In genomic region chr11:45180158-45180887, GRCh38 we compare ENCODE assay signal across 8 cellular contexts. TPM values are rescaled to one million over a fixed set of nuclear protein-coding genes. Genes with fewer than 3 reads are reported as not detected.
DNase-seq lines count a peak whose midpoint lies in the region; ATAC-seq and TF ChIP-seq lines count a peak whose summit lies in the region.

No MANE protein-coding gene starts in this region.

- H3K9ac ChIP-seq in mucosa of stomach (ENCODE audit: low read length): peak overlapping the region; percentile 68

- peaks cover 0 to 5% (median 1%) of the 10 kb centered on the region in 3 donors for H3K36me3 Mint-ChIP-seq in CD8-positive, alpha-beta memory T cell

- peak; percentile 29 for TF ChIP-seq CTCF in HFF-Myc (IDR thresholded peaks at IDR 0.05; ENCODE audit: low read depth, low read length, missing control alignments)

- H3K9me3 ChIP-seq in CD8-positive, alpha-beta memory T cell (ENCODE audit: low read length): no peaks in the 10 kb centered on the region
- H3K9me3 ChIP-seq in mucosa of stomach (ENCODE audit: control insufficient read depth, low read length): no peaks in the 10 kb centered on the region

- peak overlapping the region in 5 of 8 donors; percentile 20 to 95 (median 68) for H3K27ac Mint-ChIP-seq in CD8-positive, alpha-beta memory T cell

- POLR2A ChIA-PET in CD8-positive, alpha-beta memory T cell (lab: Charles Lee): no interaction called here

- CTCF ChIA-PET in CD8-positive, alpha-beta memory T cell (lab: Charles Lee): interaction anchor here (2.4 kb wide), 1 partner anchor 53 kb away, joined by 5 read pairs; no protein-coding TSS in a partner anchor

- DNase-seq in CD8-positive, alpha-beta memory T cell: peak in 1 of 5 donors; percentile 7
- no peak for DNase-seq in HFF-Myc (ENCODE audit: extremely low read depth, low read depth)
- peak; percentile 82 for DNase-seq in SW480 (ENCODE audit: low spot score)
- peak; percentile 77 for DNase-seq in erythroblast (lab: John Stamatoyannopoulos, UW)
- DNase-seq in cerebellar cortex (ENCODE audit: low spot score): no peak
- DNase-seq in NAMALWA (ENCODE audit: low spot score): no peak

- H3K4me3 ChIP-seq in CD8-positive, alpha-beta memory T cell (ENCODE audit: low read length): no peak overlapping the region
- H3K4me3 ChIP-seq in HFF-Myc (replicated peaks; ENCODE audit: low read depth, low read length): peak overlapping the region; percentile 36
- H3K4me3 ChIP-seq in mucosa of stomach (ENCODE audit: low read length): no peak overlapping the region

- no peak for TF ChIP-seq POLR2A in erythroblast (IDR thresholded peaks at IDR 0.05; ENCODE audit: low read length)

- peaks cover 6 to 8% of the 10 kb centered on the region in 2 donors for H3K27me3 Mint-ChIP-seq in CD8-positive, alpha-beta memory T cell

- ATAC-seq in HG02840 (IDR thresholded peaks at IDR 0.05; ENCODE audit: low FRiP score, unreplicated experiment): no peak

- peaks cover 14% of the 10 kb centered on the region for H3K36me3 ChIP-seq in CD8-positive, alpha-beta memory T cell (ENCODE audit: insufficient read depth, low read length)
- peaks cover 15% of the 10 kb centered on the region for H3K36me3 ChIP-seq in mucosa of stomach (ENCODE audit: control insufficient read depth, insufficient read depth, low read length)

- no peaks in the 10 kb centered on the region for H3K9me3 Mint-ChIP-seq in CD8-positive, alpha-beta memory T cell

- H3K4me3 Mint-ChIP-seq in CD8-positive, alpha-beta memory T cell: peak overlapping the region; percentile 60 to 91 (median 84)

- H3K4me1 Mint-ChIP-seq in CD8-positive, alpha-beta memory T cell: peaks cover 15 to 21% (median 20%) of the 10 kb centered on the region in 3 donors

- peaks cover 7% of the 10 kb centered on the region for H3K27me3 ChIP-seq in CD8-positive, alpha-beta memory T cell (ENCODE audit: insufficient read depth, low read length, poor library complexity, severe bottlenecking)
- no peaks in the 10 kb centered on the region for H3K27me3 ChIP-seq in mucosa of stomach (ENCODE audit: control insufficient read depth, insufficient read depth, low read length)

- no peak overlapping the region for H3K27ac ChIP-seq in CD8-positive, alpha-beta memory T cell (ENCODE audit: low read depth, low read length)

- H3K4me1 ChIP-seq in CD8-positive, alpha-beta memory T cell (ENCODE audit: insufficient read depth, low read length): peaks cover 10% of the 10 kb centered on the region
- peaks cover 17% of the 10 kb centered on the region for H3K4me1 ChIP-seq in mucosa of stomach (ENCODE audit: control insufficient read depth, insufficient read depth, low read length)

RNA-seq across cellular contexts. Expression of gene PRDM11, which starts 33.9 kb away (rescaled TPM):
- total RNA-seq in CD8-positive, alpha-beta memory T cell: 1 to 10 TPM; 5.6 to 7.7 TPM
- 3.1 TPM for polyA plus RNA-seq in CD8-positive, alpha-beta memory T cell

Comparison
In these comparisons a context has a peak if more than half of its experiments do, and no peak if none do; other contexts are left out.
1. DNase-seq: peak in SW480 (single experiment) and erythroblast (2 of 2); none in HFF-Myc (single experiment), cerebellar cortex (single experiment) and NAMALWA (single experiment).